Comparison of ENCODE assay signal across 1 cellular context in genomic region chr11:94731921-94732601, GRCh38.
TF ChIP-seq lines count a peak whose summit lies in the region.

No MANE protein-coding gene starts in this region.

TF ChIP-seq in SK-N-SH, 30 proteins besides CTCF, POLR2A, EP300 and RAD21 (continued from another document):
- TF ChIP-seq USF1 (IDR thresholded peaks at IDR 0.05; ENCODE audit: borderline replicate concordance, low read depth) = no peak
- TF ChIP-seq MEF2A (IDR thresholded peaks at IDR 0.05; ENCODE audit: borderline replicate concordance, low read depth) = no peak
- TF ChIP-seq NRF1 (IDR thresholded peaks at IDR 0.05; ENCODE audit: low read depth, low read length) = no peak
TF ChIP-seq in SK-N-SH: peak in this region for 8.
